8 cellular contexts compared by ENCODE assay signal in the genomic region with DNA sequence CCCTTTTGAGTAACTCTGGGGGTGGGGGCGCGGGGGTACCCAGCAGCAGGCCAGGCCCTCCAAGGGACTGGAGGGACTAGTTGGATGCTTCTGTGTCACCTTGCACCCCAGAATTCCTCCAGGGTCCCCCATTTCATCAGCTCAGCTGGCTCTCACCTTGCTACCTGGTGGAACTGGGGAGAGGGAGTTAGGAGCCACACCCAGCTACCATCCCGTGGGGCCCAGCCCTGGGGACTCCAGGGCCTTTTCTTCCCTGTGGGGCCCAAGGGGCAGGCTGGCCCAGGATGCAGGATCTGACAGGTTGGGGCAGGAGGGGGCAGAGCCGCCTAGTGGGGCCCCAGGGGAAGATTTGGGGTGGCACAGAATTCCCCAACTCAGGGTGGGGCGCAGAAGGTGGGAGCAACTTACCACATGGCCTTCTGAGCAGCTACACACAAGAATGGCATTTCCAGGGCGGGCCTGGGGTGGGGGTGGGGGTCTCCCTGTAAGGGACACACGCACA. TPM values are rescaled to one million over a fixed set of nuclear protein-coding genes. Genes with fewer than 3 reads are reported as not detected.
DNase-seq lines count a peak whose midpoint lies in the region; ATAC-seq, FAIRE-seq and TF ChIP-seq lines count a peak whose summit lies in the region.

No MANE protein-coding gene starts in this region.

- no peak overlapping the region for H4K5ac ChIP-seq in IMR-90 (ENCODE audit: low read depth, low read length)

- peaks cover 15 to 51% of the 10 kb centered on the region in 2 experiments for H3K79me1 ChIP-seq in IMR-90 (ENCODE audit: low read depth in 1 of 2, low read length in 2 of 2)

- FAIRE-seq in A549 (lab: Jason Lieb, UNC) = no peak

- intact Hi-C loops in IMR-90 (cut with micrococcal nuclease) = no loop called here

- CTCF ChIA-PET in A549 (lab: Yijun Ruan, JAX) (interaction anchor here (2.5 kb wide), 1 partner anchor 18 kb away, joined by 17 read pairs; no protein-coding TSS in a partner anchor), IMR-90 (lab: Yijun Ruan, JAX) (no interaction called here)

- peak overlapping the region; percentile 0; the same call in 1 of the 2 replicates for H3K14ac ChIP-seq in IMR-90 (replicated peaks; ENCODE audit: low read depth, low read length)

- peak overlapping the region in 1 of 2 experiments; percentile 53; a peak in 1 of 4 replicates for H4K8ac ChIP-seq in IMR-90 (ENCODE audit: low read depth in 2 of 2, low read length in 2 of 2)

- H3K56ac ChIP-seq in IMR-90 (ENCODE audit: extremely low read depth, insufficient read depth, low read length) = no peak overlapping the region

- POLR2A ChIA-PET in A549 (lab: Yijun Ruan, JAX) = interaction anchor here (0.6 to 1.9 kb wide), 5 partner anchors 10 to 50 kb away, joined by 3 to 9 read pairs (median 5); no protein-coding TSS in a partner anchor
- POLR2A ChIA-PET in IMR-90 (lab: Charles Lee; ENCODE audit: unreplicated experiment) = interaction anchor here (0.6 kb wide), 1 partner anchor 9 kb away, joined by 4 read pairs; no protein-coding TSS in a partner anchor

- H3K18ac ChIP-seq in IMR-90 (ENCODE audit: low read depth, low read length) = no peak overlapping the region

- H3K9me3 Mint-ChIP-seq in nephron = no peaks in the 10 kb centered on the region

- no peaks in the 10 kb centered on the region for H3K27me3 ChIP-seq in IMR-90 (ENCODE audit: control insufficient read depth, insufficient read depth, low read length)

- no peak overlapping the region for H3K9ac ChIP-seq in IMR-90 (ENCODE audit: low read depth, low read length)

- H3K4me1 ChIP-seq in A549 (peaks cover 46% of the 10 kb centered on the region), IMR-90 (ENCODE audit: control insufficient read depth, insufficient read depth, low read length) (peaks cover 28% of the 10 kb centered on the region)

- peaks cover 4% of the 10 kb centered on the region for H3K27me3 Mint-ChIP-seq in nephron (ENCODE audit: low read depth)

- 0 out of 3 replicates have a peak overlapping the region, but pooled peaks have one; percentile 65 for H2BK15ac ChIP-seq in IMR-90 (ENCODE audit: low read depth, low read length)

- DNase-seq in A549 (ENCODE audit: low read depth in 1 of 2, low spot score in 1 of 2) (peak in 1 of 2 experiments; percentile 78), IMR-90 (no peak), coronary artery (ENCODE audit: low spot score) (no peak), KG1 (lab: John Stamatoyannopoulos, UW) (no peak), occipital lobe (lab: John Stamatoyannopoulos, UW) (no peak), GM13976 (ENCODE audit: low spot score) (no peak)

- 6% methylated on average over 4 of the region's 7 CpGs for WGBS in A549 (ENCODE audit: missing lambda C conversion rate)
- no CpG with 5 or more reads among the region's 7 CpGs for whole genome bisulfite sequencing in IMR-90 (ENCODE audit: extremely low coverage in 2 of 2, insufficient read length in 1 of 2), 2 experiments

- H4K91ac ChIP-seq in IMR-90 (ENCODE audit: insufficient read depth, low read depth, low read length) = no peak overlapping the region

- H3K27ac Mint-ChIP-seq in nephron = peak overlapping the region; percentile 84 to 98 (median 95)

- dilution Hi-C loops in IMR-90 (cut with HindIII; ENCODE audit: low sequenced_read_pairs, unreplicated experiment) = no loop called here

- H2BK5ac ChIP-seq in IMR-90 (ENCODE audit: low read depth, low read length, poor library complexity, severe bottlenecking) = peak overlapping the region; percentile 57

- H3K27ac ChIP-seq in A549 (peak overlapping the region; percentile 100), IMR-90 (ENCODE audit: insufficient read depth, low read length) (no peak overlapping the region), coronary artery (peak overlapping the region; percentile 100)

- H3K9me1 ChIP-seq in IMR-90 (ENCODE audit: insufficient read depth, low read length) = peaks cover 7% of the 10 kb centered on the region; the same call in 1 of the 2 replicates

- H3K4me3 ChIP-seq in A549 = peak overlapping the region; percentile 95
- no peak overlapping the region for H3K4me3 ChIP-seq in IMR-90 (ENCODE audit: insufficient read depth, low read depth, low read length)
- peak overlapping the region; percentile 99 for H3K4me3 ChIP-seq in coronary artery

- TF ChIP-seq CTCF in A549 (IDR thresholded peaks at IDR 0.05) (no peak), IMR-90 (conservative IDR thresholded peaks at IDR 0.05; ENCODE audit: low read depth, low read length) (no peak), coronary artery (IDR thresholded peaks at IDR 0.05) (no peak), nephron (IDR thresholded peaks at IDR 0.05; ENCODE audit: unreplicated experiment in 3 of 3) (no peak), GM13976 (IDR thresholded peaks at IDR 0.05; ENCODE audit: borderline replicate concordance, control extremely low read depth, extremely low read depth, insufficient read depth, missing control alignments) (no peak)

- peak overlapping the region; percentile 92 to 93 (median 93) for H3K4me3 Mint-ChIP-seq in nephron

- no TSS peak for BruUV-seq in IMR-90 (replicated peaks; lab: Mats Ljungman, UMichigan)

- peaks cover 34% of the 10 kb centered on the region for H4K20me1 ChIP-seq in IMR-90 (ENCODE audit: insufficient read depth, low read length)

- H2BK20ac ChIP-seq in IMR-90 (ENCODE audit: low read depth, low read length) = peak overlapping the region; percentile 47; the same call in 1 of the 2 replicates

- H3K4me1 Mint-ChIP-seq in nephron = peaks cover 42% of the 10 kb centered on the region

- H3K9me3 ChIP-seq in A549 (no peaks in the 10 kb centered on the region), IMR-90 (ENCODE audit: control insufficient read depth, insufficient read depth, low read length) (no peaks in the 10 kb centered on the region)

- peak overlapping the region; percentile 97 for H2AK5ac ChIP-seq in IMR-90 (ENCODE audit: low read depth, low read length)

- TF ChIP-seq POLR2A in A549 (IDR thresholded peaks at IDR 0.05; ENCODE audit: low read length) (no peak), IMR-90 (IDR thresholded peaks at IDR 0.05; ENCODE audit: low read depth, low read length) (no peak)

- peaks cover 1% of the 10 kb centered on the region; the same call in 1 of the 2 replicates for H3K36me3 ChIP-seq in IMR-90 (ENCODE audit: control insufficient read depth, insufficient read depth, low read length)

- peak in 1 of 2 experiments; percentile 27; a peak in 2 of 5 replicates for TF ChIP-seq EP300 in A549 (IDR thresholded peaks at IDR 0.05)

- peak overlapping the region; percentile 92 for H2BK120ac ChIP-seq in IMR-90 (ENCODE audit: low read depth, low read length)

- H2AFZ ChIP-seq in IMR-90 (replicated peaks; ENCODE audit: low read length, poor library complexity) = no peak overlapping the region

- peak overlapping the region; percentile 100 for H3K4me2 ChIP-seq in A549
- H3K4me2 ChIP-seq in IMR-90 (ENCODE audit: low read depth, low read length) = no peak overlapping the region

- no peak for TF ChIP-seq RAD21 in A549 (conservative IDR thresholded peaks at IDR 0.05 in 1 of 2, IDR thresholded peaks at IDR 0.05 in 1 of 2)
- no peak for TF ChIP-seq RAD21 in IMR-90 (IDR thresholded peaks at IDR 0.05; ENCODE audit: low read length)

- in situ Hi-C loops in IMR-90 (cut with MboI; ENCODE audit: low sequenced_read_pairs) (loop anchor here (10.0 to 25.0 kb wide), 2 partner anchors 689 to 1057 kb away; a partner anchor contains a TSS), GM13976 (cut with MboI; ENCODE audit: low sequenced_read_pairs, unreplicated experiment) (no loop called here)

- H3K4ac ChIP-seq in IMR-90 (ENCODE audit: low read depth, low read length) = peak overlapping the region; percentile 98

- no peaks in the 10 kb centered on the region for H3K36me3 Mint-ChIP-seq in nephron (ENCODE audit: low read depth)

- no peak overlapping the region for H3K23ac ChIP-seq in IMR-90 (ENCODE audit: low read depth, low read length)

- no peak for ATAC-seq in A549
- no peak for ATAC-seq in IMR-90 (ENCODE audit: low read depth)
- ATAC-seq in HG03108 (IDR thresholded peaks at IDR 0.05; ENCODE audit: unreplicated experiment) = no peak

- H2AK9ac ChIP-seq in IMR-90 (replicated peaks; ENCODE audit: low read depth, low read length, poor library complexity) = peak overlapping the region; percentile 57

TF ChIP-seq in A549, 52 proteins besides CTCF, POLR2A, EP300 and RAD21 (continues in another document):
- TF ChIP-seq EHF (CRISPR knock-in tag; IDR thresholded peaks at IDR 0.05) = 0 out of 2 replicates have a peak, but pooled peaks have one; percentile 34

TF ChIP-seq in IMR-90, 13 proteins besides CTCF, POLR2A, EP300 and RAD21 (continues in another document):
- TF ChIP-seq MXI1 (IDR thresholded peaks at IDR 0.05; ENCODE audit: borderline replicate concordance, low read depth, low read length) = no peak
- no peak for TF ChIP-seq SMC3 (IDR thresholded peaks at IDR 0.05; ENCODE audit: low read depth, low read length)
- no peak for TF ChIP-seq MAFK (IDR thresholded peaks at IDR 0.05; ENCODE audit: low read depth, low read length)

RNA-seq across cellular contexts. Expression of a gene that starts 32.8 kb away (rescaled TPM):
- polyA plus RNA-seq in A549 (2011; rRNA removed) (0.31 and 0.53 TPM in 2 replicates), A549 (2017; fragmentation: RNase III; extraction: RNeasy Plus Mini Kit Qiagen cat#74134 plus additional on column Dnase treatment) (0.78 to 1.2 TPM (median 1.1 TPM) in 3 replicates), IMR-90 (2012; rRNA removed) (0.63 and 0.85 TPM in 2 replicates)
- polyA plus RNA-seq in A549 (2012; cell fraction: cytosol; rRNA removed) = 0.79 and 1.8 TPM in 2 replicates
- 2.4 and 2.7 TPM in 2 replicates for polyA plus RNA-seq in A549 (2012; cell fraction: nucleus; rRNA removed)
- not detected in 2 replicates for polyA minus RNA-seq in A549 (2011; rRNA and poly(A)+ RNA removed)
- total RNA-seq in IMR-90 (2012; rRNA removed) (not detected in 2 replicates), occipital lobe (5.6 TPM)
- polyA plus RNA-seq in IMR-90 (2012; cell fraction: cytosol; rRNA removed) = 0.36 and 0.53 TPM in 2 replicates
- 2.2 and 3.8 TPM in 2 replicates for polyA plus RNA-seq in IMR-90 (2012; cell fraction: nucleus; rRNA removed; ENCODE audit: low replicate concordance)

RNA-seq across cellular contexts. Expression of a gene that starts 48.9 kb away (rescaled TPM):
- 1.6 and 1.7 TPM in 2 replicates for polyA plus RNA-seq in A549 (2011; rRNA removed)
- polyA plus RNA-seq in A549 (2012; cell fraction: cytosol; rRNA removed) = 3.0 and 4.5 TPM in 2 replicates
- polyA plus RNA-seq in A549 (2012; cell fraction: nucleus; rRNA removed) = 6.2 and 8.3 TPM in 2 replicates
- 3.4 to 3.9 TPM (median 3.7 TPM) in 3 replicates for polyA plus RNA-seq in A549 (2017; fragmentation: RNase III; extraction: RNeasy Plus Mini Kit Qiagen cat#74134 plus additional on column Dnase treatment)
- 2.6 and 3.2 TPM in 2 replicates for polyA minus RNA-seq in A549 (2011; rRNA and poly(A)+ RNA removed)
- 1.9 and 2.2 TPM in 2 replicates for total RNA-seq in IMR-90 (2012; rRNA removed)
- 6.2 and 7.6 TPM in 2 replicates for polyA plus RNA-seq in IMR-90 (2012; rRNA removed)
- polyA plus RNA-seq in IMR-90 (2012; cell fraction: cytosol; rRNA removed) = 4.7 and 10.4 TPM in 2 replicates
- 13.1 and 27.5 TPM in 2 replicates for polyA plus RNA-seq in IMR-90 (2012; cell fraction: nucleus; rRNA removed; ENCODE audit: low replicate concordance)
- 11.1 TPM for total RNA-seq in occipital lobe
